ENCODE assay signal across 1 cellular context in the genomic region with DNA sequence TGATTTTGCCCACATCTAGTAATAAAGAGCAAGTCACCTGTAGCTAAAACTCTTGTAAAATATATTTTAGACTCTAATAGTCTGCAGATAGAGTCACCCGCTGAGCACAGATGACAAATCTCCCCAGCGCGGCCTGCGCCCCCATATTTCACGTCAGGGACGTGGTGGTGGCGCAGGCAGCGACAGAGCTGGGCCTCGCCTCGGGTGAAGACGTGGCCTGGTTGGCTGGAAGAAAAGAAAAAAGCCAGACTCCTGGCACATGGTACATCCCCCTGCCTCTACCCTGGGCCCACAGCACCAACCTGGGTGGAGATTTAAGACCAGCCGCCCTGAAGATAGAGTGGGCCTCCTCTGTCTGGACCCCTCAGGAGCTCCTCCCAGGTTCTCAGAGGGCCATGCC.
TF ChIP-seq lines count a peak whose summit lies in the region.

No MANE protein-coding gene starts in this region.

TF ChIP-seq in K562, 482 proteins besides CTCF, POLR2A, EP300 and RAD21:
- TF ChIP-seq, protein P1, sequence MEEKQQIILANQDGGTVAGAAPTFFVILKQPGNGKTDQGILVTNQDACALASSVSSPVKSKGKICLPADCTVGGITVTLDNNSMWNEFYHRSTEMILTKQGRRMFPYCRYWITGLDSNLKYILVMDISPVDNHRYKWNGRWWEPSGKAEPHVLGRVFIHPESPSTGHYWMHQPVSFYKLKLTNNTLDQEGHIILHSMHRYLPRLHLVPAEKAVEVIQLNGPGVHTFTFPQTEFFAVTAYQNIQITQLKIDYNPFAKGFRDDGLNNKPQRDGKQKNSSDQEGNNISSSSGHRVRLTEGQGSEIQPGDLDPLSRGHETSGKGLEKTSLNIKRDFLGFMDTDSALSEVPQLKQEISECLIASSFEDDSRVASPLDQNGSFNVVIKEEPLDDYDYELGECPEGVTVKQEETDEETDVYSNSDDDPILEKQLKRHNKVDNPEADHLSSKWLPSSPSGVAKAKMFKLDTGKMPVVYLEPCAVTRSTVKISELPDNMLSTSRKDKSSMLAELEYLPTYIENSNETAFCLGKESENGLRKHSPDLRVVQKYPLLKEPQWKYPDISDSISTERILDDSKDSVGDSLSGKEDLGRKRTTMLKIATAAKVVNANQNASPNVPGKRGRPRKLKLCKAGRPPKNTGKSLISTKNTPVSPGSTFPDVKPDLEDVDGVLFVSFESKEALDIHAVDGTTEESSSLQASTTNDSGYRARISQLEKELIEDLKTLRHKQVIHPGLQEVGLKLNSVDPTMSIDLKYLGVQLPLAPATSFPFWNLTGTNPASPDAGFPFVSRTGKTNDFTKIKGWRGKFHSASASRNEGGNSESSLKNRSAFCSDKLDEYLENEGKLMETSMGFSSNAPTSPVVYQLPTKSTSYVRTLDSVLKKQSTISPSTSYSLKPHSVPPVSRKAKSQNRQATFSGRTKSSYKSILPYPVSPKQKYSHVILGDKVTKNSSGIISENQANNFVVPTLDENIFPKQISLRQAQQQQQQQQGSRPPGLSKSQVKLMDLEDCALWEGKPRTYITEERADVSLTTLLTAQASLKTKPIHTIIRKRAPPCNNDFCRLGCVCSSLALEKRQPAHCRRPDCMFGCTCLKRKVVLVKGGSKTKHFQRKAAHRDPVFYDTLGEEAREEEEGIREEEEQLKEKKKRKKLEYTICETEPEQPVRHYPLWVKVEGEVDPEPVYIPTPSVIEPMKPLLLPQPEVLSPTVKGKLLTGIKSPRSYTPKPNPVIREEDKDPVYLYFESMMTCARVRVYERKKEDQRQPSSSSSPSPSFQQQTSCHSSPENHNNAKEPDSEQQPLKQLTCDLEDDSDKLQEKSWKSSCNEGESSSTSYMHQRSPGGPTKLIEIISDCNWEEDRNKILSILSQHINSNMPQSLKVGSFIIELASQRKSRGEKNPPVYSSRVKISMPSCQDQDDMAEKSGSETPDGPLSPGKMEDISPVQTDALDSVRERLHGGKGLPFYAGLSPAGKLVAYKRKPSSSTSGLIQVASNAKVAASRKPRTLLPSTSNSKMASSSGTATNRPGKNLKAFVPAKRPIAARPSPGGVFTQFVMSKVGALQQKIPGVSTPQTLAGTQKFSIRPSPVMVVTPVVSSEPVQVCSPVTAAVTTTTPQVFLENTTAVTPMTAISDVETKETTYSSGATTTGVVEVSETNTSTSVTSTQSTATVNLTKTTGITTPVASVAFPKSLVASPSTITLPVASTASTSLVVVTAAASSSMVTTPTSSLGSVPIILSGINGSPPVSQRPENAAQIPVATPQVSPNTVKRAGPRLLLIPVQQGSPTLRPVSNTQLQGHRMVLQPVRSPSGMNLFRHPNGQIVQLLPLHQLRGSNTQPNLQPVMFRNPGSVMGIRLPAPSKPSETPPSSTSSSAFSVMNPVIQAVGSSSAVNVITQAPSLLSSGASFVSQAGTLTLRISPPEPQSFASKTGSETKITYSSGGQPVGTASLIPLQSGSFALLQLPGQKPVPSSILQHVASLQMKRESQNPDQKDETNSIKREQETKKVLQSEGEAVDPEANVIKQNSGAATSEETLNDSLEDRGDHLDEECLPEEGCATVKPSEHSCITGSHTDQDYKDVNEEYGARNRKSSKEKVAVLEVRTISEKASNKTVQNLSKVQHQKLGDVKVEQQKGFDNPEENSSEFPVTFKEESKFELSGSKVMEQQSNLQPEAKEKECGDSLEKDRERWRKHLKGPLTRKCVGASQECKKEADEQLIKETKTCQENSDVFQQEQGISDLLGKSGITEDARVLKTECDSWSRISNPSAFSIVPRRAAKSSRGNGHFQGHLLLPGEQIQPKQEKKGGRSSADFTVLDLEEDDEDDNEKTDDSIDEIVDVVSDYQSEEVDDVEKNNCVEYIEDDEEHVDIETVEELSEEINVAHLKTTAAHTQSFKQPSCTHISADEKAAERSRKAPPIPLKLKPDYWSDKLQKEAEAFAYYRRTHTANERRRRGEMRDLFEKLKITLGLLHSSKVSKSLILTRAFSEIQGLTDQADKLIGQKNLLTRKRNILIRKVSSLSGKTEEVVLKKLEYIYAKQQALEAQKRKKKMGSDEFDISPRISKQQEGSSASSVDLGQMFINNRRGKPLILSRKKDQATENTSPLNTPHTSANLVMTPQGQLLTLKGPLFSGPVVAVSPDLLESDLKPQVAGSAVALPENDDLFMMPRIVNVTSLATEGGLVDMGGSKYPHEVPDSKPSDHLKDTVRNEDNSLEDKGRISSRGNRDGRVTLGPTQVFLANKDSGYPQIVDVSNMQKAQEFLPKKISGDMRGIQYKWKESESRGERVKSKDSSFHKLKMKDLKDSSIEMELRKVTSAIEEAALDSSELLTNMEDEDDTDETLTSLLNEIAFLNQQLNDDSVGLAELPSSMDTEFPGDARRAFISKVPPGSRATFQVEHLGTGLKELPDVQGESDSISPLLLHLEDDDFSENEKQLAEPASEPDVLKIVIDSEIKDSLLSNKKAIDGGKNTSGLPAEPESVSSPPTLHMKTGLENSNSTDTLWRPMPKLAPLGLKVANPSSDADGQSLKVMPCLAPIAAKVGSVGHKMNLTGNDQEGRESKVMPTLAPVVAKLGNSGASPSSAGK (IDR thresholded peaks at IDR 0.05): no peak
- TF ChIP-seq NFIX (CRISPR knock-in tag; IDR thresholded peaks at IDR 0.05; ENCODE audit: low read depth) (no peak), SMAD1 (IDR thresholded peaks at IDR 0.05; ENCODE audit: low read depth, low read length, partially characterized antibody) (no peak), PHB2 (IDR thresholded peaks at IDR 0.05; ENCODE audit: low read depth) (no peak)
- TF ChIP-seq, protein P2, sequence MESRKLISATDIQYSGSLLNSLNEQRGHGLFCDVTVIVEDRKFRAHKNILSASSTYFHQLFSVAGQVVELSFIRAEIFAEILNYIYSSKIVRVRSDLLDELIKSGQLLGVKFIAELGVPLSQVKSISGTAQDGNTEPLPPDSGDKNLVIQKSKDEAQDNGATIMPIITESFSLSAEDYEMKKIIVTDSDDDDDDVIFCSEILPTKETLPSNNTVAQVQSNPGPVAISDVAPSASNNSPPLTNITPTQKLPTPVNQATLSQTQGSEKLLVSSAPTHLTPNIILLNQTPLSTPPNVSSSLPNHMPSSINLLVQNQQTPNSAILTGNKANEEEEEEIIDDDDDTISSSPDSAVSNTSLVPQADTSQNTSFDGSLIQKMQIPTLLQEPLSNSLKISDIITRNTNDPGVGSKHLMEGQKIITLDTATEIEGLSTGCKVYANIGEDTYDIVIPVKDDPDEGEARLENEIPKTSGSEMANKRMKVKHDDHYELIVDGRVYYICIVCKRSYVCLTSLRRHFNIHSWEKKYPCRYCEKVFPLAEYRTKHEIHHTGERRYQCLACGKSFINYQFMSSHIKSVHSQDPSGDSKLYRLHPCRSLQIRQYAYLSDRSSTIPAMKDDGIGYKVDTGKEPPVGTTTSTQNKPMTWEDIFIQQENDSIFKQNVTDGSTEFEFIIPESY (CRISPR knock-in tag; IDR thresholded peaks at IDR 0.05): 0 out of 2 replicates have a peak, but pooled peaks have one; percentile 19
